In genomic region chr21:39093526-39093925, GRCh38 we compare ENCODE assay signal across 1 cellular context.
TF ChIP-seq lines count a peak whose summit lies in the region.

No MANE protein-coding gene starts in this region.

TF ChIP-seq in HepG2, 621 proteins besides CTCF, POLR2A, EP300 and RAD21 (continued from another document):
- TF ChIP-seq, protein P1, sequence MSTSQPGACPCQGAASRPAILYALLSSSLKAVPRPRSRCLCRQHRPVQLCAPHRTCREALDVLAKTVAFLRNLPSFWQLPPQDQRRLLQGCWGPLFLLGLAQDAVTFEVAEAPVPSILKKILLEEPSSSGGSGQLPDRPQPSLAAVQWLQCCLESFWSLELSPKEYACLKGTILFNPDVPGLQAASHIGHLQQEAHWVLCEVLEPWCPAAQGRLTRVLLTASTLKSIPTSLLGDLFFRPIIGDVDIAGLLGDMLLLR (CRISPR knock-in tag; IDR thresholded peaks at IDR 0.05): no peak
- TF ChIP-seq ZNF687 (CRISPR knock-in tag; IDR thresholded peaks at IDR 0.05) (peak; percentile 47; the same call in 1 of the 2 replicates), ZNF563 (CRISPR knock-in tag; IDR thresholded peaks at IDR 0.05) (no peak), ZNF724P (CRISPR knock-in tag; IDR thresholded peaks at IDR 0.05; ENCODE audit: borderline replicate concordance) (0 out of 2 replicates have a peak, but pooled peaks have one; percentile 24), ZSCAN25 (CRISPR knock-in tag; IDR thresholded peaks at IDR 0.05) (no peak), ZNF556 (CRISPR knock-in tag; IDR thresholded peaks at IDR 0.05; ENCODE audit: borderline replicate concordance) (no peak), ZNF362 (CRISPR knock-in tag; IDR thresholded peaks at IDR 0.05; ENCODE audit: borderline replicate concordance) (no peak), TP53 (CRISPR knock-in tag; conservative IDR thresholded peaks at IDR 0.05) (no peak), ZBTB38 (CRISPR knock-in tag; IDR thresholded peaks at IDR 0.05) (peak; percentile 15; the same call in 1 of the 2 replicates), NONO (IDR thresholded peaks at IDR 0.05) (no peak), NONO (CRISPR knock-in tag; conservative IDR thresholded peaks at IDR 0.05) (no peak), ZNF7 (CRISPR knock-in tag; IDR thresholded peaks at IDR 0.05) (no peak), SP5 (CRISPR knock-in tag; IDR thresholded peaks at IDR 0.05; ENCODE audit: borderline replicate concordance, low read depth) (no peak)
- TF ChIP-seq, protein P2, sequence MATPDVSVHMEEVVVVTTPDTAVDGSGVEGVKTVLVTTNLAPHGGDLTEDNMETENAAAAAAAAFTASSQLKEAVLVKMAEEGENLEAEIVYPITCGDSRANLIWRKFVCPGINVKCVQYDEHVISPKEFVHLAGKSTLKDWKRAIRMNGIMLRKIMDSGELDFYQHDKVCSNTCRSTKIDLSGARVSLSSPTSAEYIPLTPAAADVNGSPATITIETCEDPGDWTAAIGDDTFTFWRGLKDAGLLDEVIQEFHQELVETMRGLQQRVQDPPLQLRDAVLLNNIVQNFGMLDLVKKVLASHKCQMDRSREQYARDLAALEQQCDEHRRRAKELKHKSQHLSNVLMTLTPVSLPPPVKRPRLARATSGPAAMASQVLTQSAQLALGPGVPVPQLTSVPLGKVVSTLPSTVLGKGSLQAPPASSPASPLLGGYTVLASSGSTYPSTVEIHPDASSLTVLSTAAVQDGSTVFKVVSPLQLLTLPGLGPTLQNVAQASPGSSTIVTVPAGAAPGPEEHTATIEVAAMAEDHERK (CRISPR knock-in tag; IDR thresholded peaks at IDR 0.05; ENCODE audit: low read depth): no peak
